In genomic region chr3:154090116-154090420, GRCh38 we compare ENCODE assay signal across 2 cellular contexts.
TF ChIP-seq lines count a peak whose summit lies in the region.

No MANE protein-coding gene starts in this region.

TF ChIP-seq in SK-N-SH treated with all-trans-retinoic acid at 6 μM for 48 hours, 23 proteins besides CTCF, POLR2A, EP300 and RAD21 (continued from another document):
- no peak for TF ChIP-seq PATZ1 (CRISPR knock-in tag; IDR thresholded peaks at IDR 0.05; ENCODE audit: borderline replicate concordance)
- TF ChIP-seq POU6F1 (CRISPR knock-in tag; IDR thresholded peaks at IDR 0.05; ENCODE audit: borderline replicate concordance, low read depth): no peak
- TF ChIP-seq ZFP30 (CRISPR knock-in tag; IDR thresholded peaks at IDR 0.05): no peak
- no peak for TF ChIP-seq ZC3H10 (CRISPR knock-in tag; IDR thresholded peaks at IDR 0.05)
- no peak for TF ChIP-seq TOX (CRISPR knock-in tag; IDR thresholded peaks at IDR 0.05; ENCODE audit: borderline replicate concordance)
- TF ChIP-seq OSR1 (CRISPR knock-in tag; IDR thresholded peaks at IDR 0.05): no peak
- TF ChIP-seq RARB (CRISPR knock-in tag; IDR thresholded peaks at IDR 0.05): no peak

TF ChIP-seq in SK-N-SH, 30 proteins besides CTCF, POLR2A, EP300 and RAD21 (continued from another document):
- TF ChIP-seq PBX3 (IDR thresholded peaks at IDR 0.05): no peak
- TF ChIP-seq RCOR1 (IDR thresholded peaks at IDR 0.05; ENCODE audit: low read length): no peak
- TF ChIP-seq RXRA (IDR thresholded peaks at IDR 0.05; ENCODE audit: borderline replicate concordance, low read depth): no peak
- TF ChIP-seq FOXM1 (IDR thresholded peaks at IDR 0.05; ENCODE audit: low read depth): no peak
- no peak for TF ChIP-seq ELF1 (IDR thresholded peaks at IDR 0.05)
- no peak for TF ChIP-seq GATA2 (CRISPR knock-in tag; IDR thresholded peaks at IDR 0.05)
- no peak for TF ChIP-seq TCF12 (IDR thresholded peaks at IDR 0.05)
- no peak for TF ChIP-seq SMC3 (IDR thresholded peaks at IDR 0.05; ENCODE audit: low read depth, low read length)
